ENCODE assay signal across 19 cellular contexts in the genomic region with DNA sequence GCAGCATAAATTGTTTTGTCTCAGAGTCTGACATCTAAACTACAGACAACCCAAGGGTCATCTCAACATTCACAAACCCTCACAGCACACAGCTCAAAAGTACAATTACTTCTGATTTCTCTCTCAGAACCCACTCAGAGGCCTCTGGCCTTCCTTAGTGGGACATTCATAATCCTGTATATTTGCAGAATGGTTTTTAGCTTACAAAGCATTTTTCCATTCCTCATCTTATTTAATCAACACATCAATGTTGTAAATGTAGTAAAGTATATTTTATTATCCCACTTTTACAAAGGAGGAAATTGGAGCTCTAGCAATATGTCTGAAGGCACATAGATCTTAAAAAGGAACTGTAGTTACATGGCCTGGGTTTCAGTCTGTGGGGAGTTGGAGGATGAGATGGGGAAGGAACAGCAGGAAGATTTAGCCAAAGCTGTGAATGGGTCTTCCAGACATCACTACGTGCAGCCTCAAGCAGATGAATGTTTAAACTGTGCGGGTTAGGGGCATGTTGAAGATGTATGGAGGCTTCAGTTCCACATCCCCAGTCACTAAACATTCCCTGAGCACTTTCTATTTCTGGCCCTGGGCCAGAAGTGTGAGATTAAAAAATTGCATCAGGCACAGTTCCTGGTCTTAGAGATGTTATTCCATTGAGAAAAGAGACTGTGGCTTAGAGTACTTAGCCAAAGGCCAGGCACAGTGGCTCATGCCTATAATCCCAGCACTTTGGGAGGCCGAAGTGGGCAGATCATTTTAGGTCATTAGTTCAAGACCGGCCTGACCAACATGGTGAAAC. TPM values are rescaled to one million over a fixed set of nuclear protein-coding genes. Genes with fewer than 3 reads are reported as not detected.
DNase-seq lines count a peak whose midpoint lies in the region; ATAC-seq and TF ChIP-seq lines count a peak whose summit lies in the region.
"Had no signal": no experiment of that assay in that cellular context is flagged by ENCODE, and none has a peak within 500 bp of the region (broad histone marks: within the 10 kb centered on the region; RNA-seq: fewer than 3 reads in every experiment).

No MANE protein-coding gene starts in this region.

- H3K79me2 ChIP-seq in parathyroid adenoma: no peaks in the 10 kb centered on the region

- CTCF ChIA-PET in HEK293 (lab: Yijun Ruan, JAX): interaction anchor here (0.7 to 4.6 kb wide), 2 partner anchors 16 to 135 kb away, joined by 3 to 30 read pairs; no protein-coding TSS in a partner anchor

- ATAC-seq in right cardiac atrium (no peak), HG02981 (IDR thresholded peaks at IDR 0.05; ENCODE audit: unreplicated experiment) (no peak)

- H2AFZ ChIP-seq in parathyroid adenoma: peak overlapping the region; percentile 11

- H3K36me3 ChIP-seq in HEK293 (ENCODE audit: control insufficient read depth in 2 of 2, insufficient read depth in 1 of 2, low read length in 2 of 2) (no peaks in the 10 kb centered on the region), esophagus muscularis mucosa (no peaks in the 10 kb centered on the region), parathyroid adenoma (ENCODE audit: control insufficient read depth, insufficient read depth, low read length) (no peaks in the 10 kb centered on the region)

- WGBS in esophagus muscularis mucosa: 64% methylated on average over 4 of the region's 4 CpGs
- 81% methylated on average over 4 of the region's 4 CpGs for WGBS in right cardiac atrium

- TF ChIP-seq EP300 in esophagus muscularis mucosa (IDR thresholded peaks at IDR 0.05): no peak

- H3K9ac ChIP-seq in parathyroid adenoma: no peak overlapping the region

- H3K9me3 ChIP-seq in HEK293 (ENCODE audit: control insufficient read depth, insufficient read depth, low read depth, low read length): no peaks in the 10 kb centered on the region
- H3K9me3 ChIP-seq in esophagus muscularis mucosa: no peaks in the 10 kb centered on the region
- no peaks in the 10 kb centered on the region for H3K9me3 ChIP-seq in parathyroid adenoma (ENCODE audit: control insufficient read depth, low read length)
- H3K9me3 ChIP-seq in right cardiac atrium (ENCODE audit: control insufficient read depth, low read length): no peaks in the 10 kb centered on the region

- no peak overlapping the region for H3K27ac ChIP-seq in HEK293 (ENCODE audit: extremely low read depth, low read depth, low read length)
- peak overlapping the region; percentile 59 to 78 (median 72) for H3K27ac ChIP-seq in esophagus muscularis mucosa (replicated peaks in 1 of 4)
- H3K27ac ChIP-seq in parathyroid adenoma: no peak overlapping the region
- H3K27ac ChIP-seq in right cardiac atrium (ENCODE audit: low read length): no peak overlapping the region

- intact Hi-C loops in esophagus muscularis mucosa (cut with DNase I) (no loop called here), right cardiac atrium (cut with DNase I) (no loop called here)

- H3K27me3 ChIP-seq in esophagus muscularis mucosa (no peaks in the 10 kb centered on the region), parathyroid adenoma (ENCODE audit: control insufficient read depth, insufficient read depth, low read length) (no peaks in the 10 kb centered on the region), right cardiac atrium (ENCODE audit: control insufficient read depth, insufficient read depth) (no peaks in the 10 kb centered on the region)

- H3K4me2 ChIP-seq in parathyroid adenoma (ENCODE audit: low read length): no peak overlapping the region

- no peaks in the 10 kb centered on the region for H3K4me1 ChIP-seq in HEK293 (ENCODE audit: control insufficient read depth, insufficient read depth, low read length)
- peaks cover 9 to 49% (median 43%) of the 10 kb centered on the region in 4 donors for H3K4me1 ChIP-seq in esophagus muscularis mucosa
- H3K4me1 ChIP-seq in parathyroid adenoma: peaks cover 9% of the 10 kb centered on the region
- H3K4me1 ChIP-seq in right cardiac atrium (ENCODE audit: control insufficient read depth, insufficient read depth, low read length): peaks cover 2% of the 10 kb centered on the region

- DNase-seq in NCI-H82 (lab: John Stamatoyannopoulos, UW) (peak; percentile 82), esophagus muscularis mucosa (ENCODE audit: extremely low spot score) (no peak), right cardiac atrium (no peak), DMS53 (lab: John Stamatoyannopoulos, UW) (no peak), T1000 (lab: John Stamatoyannopoulos, UW) (no peak)
- DNase-seq: CD4-positive, alpha-beta memory T cell; GF-D8; H7; NCI-H1417; NCI-H187 treated with DMSO at 0.1 percent for 48 hours; NCI-H345; NCI-H526; RPMI8226; SIG-M5; SW 1271 had no signal

- no peak overlapping the region for H3K4me3 ChIP-seq in HEK293 (ENCODE audit: low read depth, low read length)
- no peak overlapping the region for H3K4me3 ChIP-seq in esophagus muscularis mucosa
- no peak overlapping the region for H3K4me3 ChIP-seq in parathyroid adenoma (ENCODE audit: low read depth, low read length)
- no peak overlapping the region for H3K4me3 ChIP-seq in right cardiac atrium (ENCODE audit: low read length)

- POLR2A ChIA-PET in HEK293 (lab: Yijun Ruan, JAX): no interaction called here

- no peak for TF ChIP-seq CTCF in HEK293 (tag by site-specific recombination; IDR thresholded peaks at IDR 0.05)
- no peak for TF ChIP-seq CTCF in esophagus muscularis mucosa (IDR thresholded peaks at IDR 0.05)
- no peak for TF ChIP-seq CTCF in parathyroid adenoma (IDR thresholded peaks at IDR 0.05)

- no peak for TF ChIP-seq POLR2A in esophagus muscularis mucosa (IDR thresholded peaks at IDR 0.05; ENCODE audit: low read depth)

TF ChIP-seq in HEK293, 187 proteins besides CTCF, POLR2A, EP300 and RAD21 (continues in another document):
- 0 out of 2 replicates have a peak, but pooled peaks have one; percentile 40 for TF ChIP-seq ZBTB48 (tag by site-specific recombination; IDR thresholded peaks at IDR 0.05)
- TF ChIP-seq HOXC10 (CRISPR knock-in tag; IDR thresholded peaks at IDR 0.05): no peak
- TF ChIP-seq ZNF560 (tag by site-specific recombination; IDR thresholded peaks at IDR 0.05; ENCODE audit: borderline replicate concordance): no peak
- TF ChIP-seq ZNF350 (tag by site-specific recombination; IDR thresholded peaks at IDR 0.05): no peak
- no peak for TF ChIP-seq ZNF248 (tag by site-specific recombination; IDR thresholded peaks at IDR 0.05)
- TF ChIP-seq ZNF404 (tag by site-specific recombination; IDR thresholded peaks at IDR 0.05): no peak
- TF ChIP-seq, protein P1, sequence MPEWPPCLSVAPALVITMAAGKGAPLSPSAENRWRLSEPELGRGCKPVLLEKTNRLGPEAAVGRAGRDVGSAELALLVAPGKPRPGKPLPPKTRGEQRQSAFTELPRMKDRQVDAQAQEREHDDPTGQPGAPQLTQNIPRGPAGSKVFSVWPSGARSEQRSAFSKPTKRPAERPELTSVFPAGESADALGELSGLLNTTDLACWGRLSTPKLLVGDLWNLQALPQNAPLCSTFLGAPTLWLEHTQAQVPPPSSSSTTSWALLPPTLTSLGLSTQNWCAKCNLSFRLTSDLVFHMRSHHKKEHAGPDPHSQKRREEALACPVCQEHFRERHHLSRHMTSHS (tag by site-specific recombination; IDR thresholded peaks at IDR 0.05): no peak
- no peak for TF ChIP-seq ZNF324 (tag by site-specific recombination; IDR thresholded peaks at IDR 0.05)
- TF ChIP-seq ZNF280C (tag by site-specific recombination; IDR thresholded peaks at IDR 0.05): no peak
- TF ChIP-seq ZFP3 (tag by site-specific recombination; IDR thresholded peaks at IDR 0.05; ENCODE audit: low read depth): no peak
- no peak for TF ChIP-seq ZSCAN18 (tag by site-specific recombination; IDR thresholded peaks at IDR 0.05)
- peak; percentile 26; the same call in 1 of the 2 replicates for TF ChIP-seq ZNF664 (tag by site-specific recombination; IDR thresholded peaks at IDR 0.05)
- no peak for TF ChIP-seq ZNF561 (tag by site-specific recombination; IDR thresholded peaks at IDR 0.05; ENCODE audit: borderline replicate concordance)
- no peak for TF ChIP-seq WT1 (tag by site-specific recombination; IDR thresholded peaks at IDR 0.05)
- no peak for TF ChIP-seq ZNF391 (tag by site-specific recombination; IDR thresholded peaks at IDR 0.05; ENCODE audit: borderline replicate concordance, low read depth)
- TF ChIP-seq ZNF529 (tag by site-specific recombination; IDR thresholded peaks at IDR 0.05; ENCODE audit: insufficient replicate concordance): no peak

RNA-seq across cellular contexts. Expression of gene AKNAD1, which starts 13.3 kb away (rescaled TPM):
- 1 to 10 TPM in 3 of 4 donors, under 1 TPM in 1; 0.13 to 7.5 (median 1.5) TPM for total RNA-seq in esophagus muscularis mucosa
- not detected for total RNA-seq in right cardiac atrium
- not detected for polyA plus RNA-seq in right cardiac atrium
- total RNA-seq: CD4-positive, alpha-beta memory T cell; Daoy; H7 had no signal
- polyA plus RNA-seq: CD4-positive, alpha-beta memory T cell had no signal

RNA-seq across cellular contexts. Expression of gene GPSM2, which starts 33.2 kb away (rescaled TPM):
- total RNA-seq in esophagus muscularis mucosa (100 to 1,000 TPM in 2 of 4 donors, 10 to 100 TPM in 2; 59.8 to 105 (median 90.9) TPM), right cardiac atrium (10 to 100 TPM in 3 of 4 donors, 1 to 10 TPM in 1; 6.3 to 14.5 (median 10.9) TPM)
- polyA plus RNA-seq in right cardiac atrium: 4.5 TPM

Comparison
In these comparisons a context has a peak if more than half of its experiments do, and no peak if none do; other contexts are left out.
1. H3K27ac ChIP-seq: peak in esophagus muscularis mucosa (4 of 4); none in HEK293 (single experiment), parathyroid adenoma (single experiment) and right cardiac atrium (single experiment).